9 cellular contexts compared by ENCODE assay signal in genomic region chr1:21289127-21289526, GRCh38. TPM values are rescaled to one million over a fixed set of nuclear protein-coding genes. Genes with fewer than 3 reads are reported as not detected.
DNase-seq lines count a peak whose midpoint lies in the region; ATAC-seq and TF ChIP-seq lines count a peak whose summit lies in the region.
"Had no signal": no experiment of that assay in that cellular context is flagged by ENCODE, and none has a peak within 500 bp of the region (broad histone marks: within the 10 kb centered on the region; RNA-seq: fewer than 3 reads in every experiment).

No MANE protein-coding gene starts in this region.

- peak overlapping the region; percentile 85 for H3K27ac Mint-ChIP-seq in activated CD4-positive, alpha-beta T cell treated with anti-CD3 and anti-CD28 coated beads, Interleukin-2, amount 10 ng/mL, durations not matched to agents 24 days and 14 days

- intact Hi-C loops in activated CD4-positive, alpha-beta T cell treated with anti-CD3 and anti-CD28 coated beads, Interleukin-2, amount 10 ng/mL, durations not matched to agents 24 days and 14 days (cut with micrococcal nuclease), result no loop called here
- intact Hi-C loops in lower lobe of right lung (cut with DNase I), result no loop called here

- ATAC-seq in lower lobe of right lung (no peak), GM19023 (IDR thresholded peaks at IDR 0.05; ENCODE audit: unreplicated experiment) (no peak)

- H3K4me1 Mint-ChIP-seq in activated CD4-positive, alpha-beta T cell treated with anti-CD3 and anti-CD28 coated beads, Interleukin-2, amount 10 ng/mL, durations not matched to agents 24 days and 14 days, result peaks cover 50% of the 10 kb centered on the region

- peak overlapping the region; percentile 90 for H3K4me3 Mint-ChIP-seq in activated CD4-positive, alpha-beta T cell treated with anti-CD3 and anti-CD28 coated beads, Interleukin-2, amount 10 ng/mL, durations not matched to agents 24 days and 14 days

- peaks cover 22% of the 10 kb centered on the region for H3K36me3 Mint-ChIP-seq in activated CD4-positive, alpha-beta T cell treated with anti-CD3 and anti-CD28 coated beads, Interleukin-2, amount 10 ng/mL, durations not matched to agents 24 days and 14 days (ENCODE audit: low read depth)

- H3K27ac ChIP-seq in lower lobe of right lung (peak overlapping the region; percentile 75), thymus (ENCODE audit: low read depth) (peak overlapping the region; percentile 39)

- 89% methylated on average over 8 of the region's 8 CpGs for WGBS in thymus

- in situ Hi-C loops in astrocyte of the cerebellum (cut with HindIII; ENCODE audit: low sequenced_read_pairs), result no loop called here

- no peaks in the 10 kb centered on the region for H3K9me3 ChIP-seq in lower lobe of right lung
- no peaks in the 10 kb centered on the region for H3K9me3 ChIP-seq in thymus (ENCODE audit: control insufficient read depth)

- TF ChIP-seq CTCF in astrocyte of the cerebellum (IDR thresholded peaks at IDR 0.05; ENCODE audit: low read depth, low read length, missing control alignments), result no peak
- TF ChIP-seq CTCF in lower lobe of right lung (IDR thresholded peaks at IDR 0.05), result no peak

- H3K9me3 Mint-ChIP-seq in activated CD4-positive, alpha-beta T cell treated with anti-CD3 and anti-CD28 coated beads, Interleukin-2, amount 10 ng/mL, durations not matched to agents 24 days and 14 days, result no peaks in the 10 kb centered on the region

- H3K36me3 ChIP-seq in lower lobe of right lung, result no peaks in the 10 kb centered on the region
- H3K36me3 ChIP-seq in thymus (ENCODE audit: control insufficient read depth, insufficient read depth), result no peaks in the 10 kb centered on the region

- H3K27me3 Mint-ChIP-seq in activated CD4-positive, alpha-beta T cell treated with anti-CD3 and anti-CD28 coated beads, Interleukin-2, amount 10 ng/mL, durations not matched to agents 24 days and 14 days, result no peaks in the 10 kb centered on the region

- H3K4me1 ChIP-seq in lower lobe of right lung (peaks cover 63% of the 10 kb centered on the region), thymus (ENCODE audit: control insufficient read depth, insufficient read depth, low read length) (peaks cover 32% of the 10 kb centered on the region)

- no peak for DNase-seq in activated CD4-positive, alpha-beta T cell treated with anti-CD3 and anti-CD28 coated beads, Interleukin-2, amount 10 ng/mL, durations not matched to agents 24 days and 14 days
- no peak for DNase-seq in activated CD4-positive, alpha-beta T cell treated with anti-CD3 and anti-CD28 coated beads, Interleukin-2, amount 50 U/mL, for 1 hour
- no peak for DNase-seq in astrocyte of the cerebellum (ENCODE audit: low read depth)
- DNase-seq in lower lobe of right lung, result no peak
- DNase-seq in DMS 273 (lab: John Stamatoyannopoulos, UW; ENCODE audit: unreplicated experiment), result no peak
- no peak for DNase-seq in HT-29 (ENCODE audit: low spot score)
- DNase-seq: NCI-H1436 treated with DMSO at 0.1 percent for 48 hours had no signal

- H3K4me3 ChIP-seq in astrocyte of the cerebellum (ENCODE audit: low read depth, low read length) (peak overlapping the region; percentile 55), lower lobe of right lung (peak overlapping the region; percentile 73), thymus (ENCODE audit: low read length) (peak overlapping the region; percentile 75)

- H3K27me3 ChIP-seq in lower lobe of right lung (ENCODE audit: low read depth), result no peaks in the 10 kb centered on the region
- H3K27me3 ChIP-seq in thymus (ENCODE audit: control insufficient read depth, insufficient read depth), result no peaks in the 10 kb centered on the region

RNA-seq across cellular contexts. Expression of gene ECE1, which starts 1.1 kb away (rescaled TPM):
- 133 and 134 TPM in 2 replicates for total RNA-seq in activated CD4-positive, alpha-beta T cell treated with anti-CD3 and anti-CD28 coated beads, Interleukin-2, amount 10 ng/mL, durations not matched to agents 24 days and 14 days
- 90.9 TPM for total RNA-seq in lower lobe of right lung
- 34.2 TPM for polyA plus RNA-seq in thymus
- total RNA-seq in HT-29 (2014; rRNA removed; shearing (Covaris generic)), result 71.6 and 77.6 TPM in 2 replicates
